In the genomic region with DNA sequence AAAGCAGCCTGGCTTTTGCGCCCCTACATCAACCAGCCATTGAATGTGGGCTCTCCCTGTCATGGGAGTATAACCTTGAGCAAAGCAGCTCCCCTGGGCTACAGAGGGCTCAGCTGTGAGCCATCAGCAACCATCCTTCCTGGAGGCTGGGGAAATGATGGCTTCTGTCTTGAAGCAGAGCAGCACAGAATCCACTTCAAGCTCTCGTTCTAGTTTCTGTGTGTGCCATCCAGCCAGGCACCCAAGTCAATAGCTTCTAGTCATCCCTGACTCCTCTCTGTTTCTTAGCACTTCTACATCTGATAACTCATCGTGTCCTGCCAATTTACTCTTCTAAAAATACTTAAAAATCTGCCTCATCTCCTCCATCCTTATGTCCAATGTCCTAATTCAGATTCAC, we compare ENCODE assay signal across 19 cellular contexts.
"Had no signal": no experiment of that assay in that cellular context is flagged by ENCODE, and none has a peak within 500 bp of the region (broad histone marks: within the 10 kb centered on the region; RNA-seq: fewer than 3 reads in every experiment).

No MANE protein-coding gene starts in this region.

- H3K4me3 Mint-ChIP-seq: IgD-negative memory B cell had no signal

- H3K27me3 Mint-ChIP-seq: IgD-negative memory B cell had no signal

- H3K27ac ChIP-seq: HL-60 had no signal

- H3K4me3 ChIP-seq: K562 had no signal

- H3K27ac Mint-ChIP-seq: IgD-negative memory B cell had no signal

- DNase-seq: MV-4-11, NCI-H1048, NCI-H1105 treated with DMSO at 0.1 percent for 48 hours, NCI-H1417 treated with DMSO at 0.1 percent for 48 hours, NCI-H146, NCI-H1694 treated with DMSO at 0.1 percent for 48 hours, NCI-H1930, NCI-H2081, NCI-H2107, NCI-H2227 treated with DMSO at 0.1 percent for 48 hours, NCI-H524, NCI-H526 treated with DMSO at 0.1 percent for 48 hours, NCI-H748 treated with DMSO at 0.1 percent for 48 hours, Right ventricle myocardium superior, RPMI8226, SK-N-SH had no signal

- H3K9me3 ChIP-seq: SK-N-SH had no signal

- H3K4me2 ChIP-seq: SK-N-SH had no signal

- ATAC-seq: K562 had no signal

- H3K9ac ChIP-seq: SK-N-SH had no signal

- H3K36me3 Mint-ChIP-seq: IgD-negative memory B cell had no signal
